In genomic region chr11:62001450-62002178, GRCh38 we compare ENCODE assay signal across 13 cellular contexts. TPM values are rescaled to one million over a fixed set of nuclear protein-coding genes. Genes with fewer than 3 reads are reported as not detected.
DNase-seq lines count a peak whose midpoint lies in the region; ATAC-seq, FAIRE-seq and TF ChIP-seq lines count a peak whose summit lies in the region.
"Had no signal": no experiment of that assay in that cellular context is flagged by ENCODE, and none has a peak within 500 bp of the region (broad histone marks: within the 10 kb centered on the region; RNA-seq: fewer than 3 reads in every experiment).

No MANE protein-coding gene starts in this region.

- peak; percentile 93 for ATAC-seq in HepG2

- POLR2A ChIA-PET in HepG2 (lab: Yijun Ruan, JAX) = interaction anchor here (0.7 to 18.6 kb wide), 12 partner anchors 10 to 97 kb away, joined by 3 to 518 read pairs (median 4); partner anchors contain the start of genes BEST1 and FTH1

- peak in 1 of 2 experiments; percentile 54; a peak in 2 of 4 replicates for TF ChIP-seq POLR2A in HepG2 (IDR thresholded peaks at IDR 0.05; ENCODE audit: insufficient read depth in 1 of 2, low read depth in 2 of 2, low read length in 2 of 2)

- intact Hi-C loops in HepG2 (cut with micrococcal nuclease; ENCODE audit: unreplicated experiment) = loop anchor here (1.0 to 10.0 kb wide), 2 partner anchors 28 to 53 kb away; no protein-coding TSS in a partner anchor

- peak overlapping the region; percentile 38 for H2AFZ ChIP-seq in HepG2 (ENCODE audit: low read length)

- in situ Hi-C loops in HepG2 (cut with HindIII; ENCODE audit: extremely low pct_ligation_motif_present, low pct_unique_long_range_greater_than_20kb) = loop anchor here (5.0 kb wide), 1 partner anchor 34 kb away; the partner anchor contains the start of gene FTH1
- in situ Hi-C loops in KBM-7 (cut with MboI; ENCODE audit: low pct_unique_long_range_greater_than_20kb, low sequenced_read_pairs) = no loop called here

- peaks cover 95% of the 10 kb centered on the region for H3K4me1 ChIP-seq in HepG2 (ENCODE audit: insufficient read depth, low read length)

- TF ChIP-seq EP300 in HepG2 (IDR thresholded peaks at IDR 0.05; ENCODE audit: low read depth in 2 of 2, low read length in 2 of 2) = peak in 1 of 2 experiments; percentile 71; a peak in 2 of 4 replicates
- 0 out of 2 replicates have a peak, but pooled peaks have one; percentile 38 for TF ChIP-seq EP300 in HepG2 (CRISPR knock-in tag; IDR thresholded peaks at IDR 0.05; ENCODE audit: borderline replicate concordance)

- H3K9ac ChIP-seq in HepG2 (ENCODE audit: insufficient read depth, low read depth, low read length) = peak overlapping the region; percentile 75

- peak; percentile 65 for TF ChIP-seq RAD21 in HepG2 (CRISPR knock-in tag; IDR thresholded peaks at IDR 0.05)

- peak; percentile 65 for DNase-seq in LoVo (ENCODE audit: low spot score)
- DNase-seq in chondrocyte (ENCODE audit: low spot score) = no peak
- DNase-seq in HepG2 (ENCODE audit: low spot score) = peak; percentile 91
- DNase-seq in NCI-H2081 (lab: John Stamatoyannopoulos, UW) = no peak
- DNase-seq in GM20000 (ENCODE audit: low spot score) = no peak
- DNase-seq in GF-D8 (lab: John Stamatoyannopoulos, UW) = no peak
- DNase-seq in KBM-7 = no peak
- DNase-seq: effector memory CD4-positive, alpha-beta T cell; NCI-H1048; NCI-H526 treated with DMSO at 0.1 percent for 48 hours had no signal

- 6% methylated on average over 12 of the region's 12 CpGs for WGBS in HepG2 (ENCODE audit: low lambda C conversion rate)

- peaks cover 4% of the 10 kb centered on the region for H3K36me3 Mint-ChIP-seq in chondrocyte (ENCODE audit: low read depth)

- peaks cover 38% of the 10 kb centered on the region for H3K4me1 Mint-ChIP-seq in chondrocyte (ENCODE audit: low read depth)

- no peak overlapping the region for H3K4me3 Mint-ChIP-seq in chondrocyte (ENCODE audit: unreplicated experiment)

- no peaks in the 10 kb centered on the region for H3K36me3 ChIP-seq in HepG2 (replicated peaks in 1 of 2; ENCODE audit: control insufficient read depth in 1 of 2, insufficient read depth in 2 of 2, low read length in 2 of 2)
- H3K36me3 ChIP-seq: adrenal gland, SJSA1 had no signal

- peak overlapping the region in 1 of 3 experiments; percentile 19; a peak in 2 of 6 replicates for H3K4me3 ChIP-seq in HepG2 (replicated peaks in 1 of 3; ENCODE audit: insufficient read depth in 1 of 3, low read depth in 2 of 3, low read length in 3 of 3)
- H3K4me3 ChIP-seq: adrenal gland, SJSA1 had no signal

- no peaks in the 10 kb centered on the region for H3K27me3 ChIP-seq in HepG2 (ENCODE audit: control insufficient read depth in 1 of 2, insufficient read depth in 2 of 2, low read length in 2 of 2)
- H3K27me3 ChIP-seq: adrenal gland, SJSA1 had no signal

- no peaks in the 10 kb centered on the region for H3K27me3 Mint-ChIP-seq in chondrocyte (ENCODE audit: low read depth)

- H3K9me3 ChIP-seq in HepG2 (ENCODE audit: low read length) = peaks cover 9% of the 10 kb centered on the region
- H3K9me3 ChIP-seq: adrenal gland had no signal

- TSS peak; percentile 76 for BruUV-seq in HepG2 (replicated peaks; lab: Mats Ljungman, UMichigan)

- H3K79me2 ChIP-seq in HepG2 (ENCODE audit: insufficient read depth, low read length) = no peaks in the 10 kb centered on the region

- no peak for TF ChIP-seq CTCF in chondrocyte (IDR thresholded peaks at IDR 0.05)
- peak; percentile 44; the same call in 1 of the 2 replicates for TF ChIP-seq CTCF in HepG2 (CRISPR knock-in tag; IDR thresholded peaks at IDR 0.05)
- TF ChIP-seq CTCF in GM20000 (IDR thresholded peaks at IDR 0.05; ENCODE audit: extremely low read depth, missing control alignments) = no peak

- peak overlapping the region; percentile 92 for H3K27ac ChIP-seq in HepG2 (ENCODE audit: extremely low read length, insufficient read depth, low read length)
- peak overlapping the region; percentile 64 for H3K27ac ChIP-seq in temporal lobe (ENCODE audit: low read depth, low read length)
- H3K27ac ChIP-seq: SJSA1 had no signal

- CTCF ChIA-PET in HepG2 (lab: Yijun Ruan, JAX; ENCODE audit: low intra/inter-chr PET ratio, low total read pairs) = interaction anchor here (1.5 kb wide), 1 partner anchor 24 kb away, joined by 4 read pairs; no protein-coding TSS in a partner anchor

- H3K27ac Mint-ChIP-seq in chondrocyte (ENCODE audit: unreplicated experiment) = peak overlapping the region; percentile 62

- no peaks in the 10 kb centered on the region for H4K20me1 ChIP-seq in HepG2 (ENCODE audit: insufficient read depth, low read length)

- FAIRE-seq in HepG2 (lab: Jason Lieb, UNC) = peak; percentile 68

- H3K9me3 Mint-ChIP-seq in chondrocyte (ENCODE audit: low read depth) = peaks cover 10% of the 10 kb centered on the region

- peak overlapping the region; percentile 61 for H3K4me2 ChIP-seq in HepG2 (ENCODE audit: low read depth, low read length)

TF ChIP-seq in HepG2, 621 proteins besides CTCF, POLR2A, EP300 and RAD21 (continues in another document):
- TF ChIP-seq SMAD9 (CRISPR knock-in tag; IDR thresholded peaks at IDR 0.05) (no peak), ZNF558 (CRISPR knock-in tag; IDR thresholded peaks at IDR 0.05; ENCODE audit: borderline replicate concordance) (no peak), GABPA (IDR thresholded peaks at IDR 0.05; ENCODE audit: low read depth, low read length) (no peak), GABPA (CRISPR knock-in tag; IDR thresholded peaks at IDR 0.05; ENCODE audit: low read depth) (peak; percentile 53), SAP130 (CRISPR knock-in tag; IDR thresholded peaks at IDR 0.05; ENCODE audit: low read depth) (peak; percentile 64), REXO4 (CRISPR knock-in tag; IDR thresholded peaks at IDR 0.05; ENCODE audit: borderline replicate concordance) (no peak)

RNA-seq across cellular contexts. Expression of gene FTH1, which starts 34.2 kb away (rescaled TPM):
- 3,793 to 4,450 TPM (median 3,807 TPM) in 3 replicates for total RNA-seq in chondrocyte
- total RNA-seq in HepG2 (2016; rRNA removed; fragmentation: Illumina TruSeq; extraction: Trizol) = 544 and 607 TPM in 2 replicates
- total RNA-seq in HepG2 (2016; cell fraction: cytosol; rRNA removed; fragmentation: Illumina TruSeq; extraction: Trizol; ENCODE audit: low read depth) = 3,105 and 3,667 TPM in 2 replicates
- total RNA-seq in HepG2 (2016; cell fraction: insoluble cytoplasmic fraction; rRNA removed; fragmentation: Illumina TruSeq; extraction: Trizol) = 481 and 554 TPM in 2 replicates
- 4,411 and 4,459 TPM in 2 replicates for total RNA-seq in HepG2 (2016; cell fraction: membrane; rRNA removed; fragmentation: Illumina TruSeq; extraction: Trizol)
- total RNA-seq in HepG2 (2016; cell fraction: nucleus; rRNA removed; fragmentation: Illumina TruSeq; extraction: Trizol) = 460 and 546 TPM in 2 replicates
- polyA plus RNA-seq in HepG2 (2011; rRNA removed) = 760 and 802 TPM in 2 replicates
- 904 and 962 TPM in 2 replicates for polyA plus RNA-seq in HepG2 (2011; cell fraction: cytosol; rRNA removed)
- polyA plus RNA-seq in HepG2 (2011; cell fraction: nucleus; rRNA removed) = 547 and 633 TPM in 2 replicates
- 4,160 and 4,286 TPM in 2 replicates for polyA plus RNA-seq in HepG2 (2012)
- polyA plus RNA-seq in HepG2 (2016; cell fraction: cytosol; fragmentation: Illumina TruSeq; extraction: Trizol; ENCODE audit: low read depth) = 74,852 and 83,301 TPM in 2 replicates
- 2,697 and 2,813 TPM in 2 replicates for polyA plus RNA-seq in HepG2 (2016; cell fraction: insoluble cytoplasmic fraction; fragmentation: Illumina TruSeq; extraction: Trizol; ENCODE audit: low read depth)
- 37,583 and 39,786 TPM in 2 replicates for polyA plus RNA-seq in HepG2 (2016; cell fraction: membrane; fragmentation: Illumina TruSeq; extraction: Trizol; ENCODE audit: low read depth)
- 2,546 and 3,012 TPM in 2 replicates for polyA plus RNA-seq in HepG2 (2016; cell fraction: nucleus; fragmentation: Illumina TruSeq; extraction: Trizol; ENCODE audit: insufficient read depth, low read depth)
- 361 and 877 TPM in 2 replicates for polyA minus RNA-seq in HepG2 (2011; rRNA and poly(A)+ RNA removed; ENCODE audit: low replicate concordance)
- polyA minus RNA-seq in HepG2 (2011; cell fraction: cytosol; rRNA and poly(A)+ RNA removed) = 693 and 773 TPM in 2 replicates
- 191 and 263 TPM in 2 replicates for polyA minus RNA-seq in HepG2 (2011; cell fraction: nucleus; rRNA and poly(A)+ RNA removed)
- total RNA-seq in temporal lobe = 649 TPM

RNA-seq across cellular contexts. Expression of gene BEST1, which starts 51.5 kb away (rescaled TPM):
- total RNA-seq in chondrocyte (1.3 to 4.5 TPM (median 2.8 TPM) in 3 replicates), HepG2 (2016; rRNA removed; fragmentation: Illumina TruSeq; extraction: Trizol) (0.09 TPM in 1 of 2 replicates, not detected in the other), temporal lobe (0.49 TPM)
- total RNA-seq in HepG2 (2016; cell fraction: cytosol; rRNA removed; fragmentation: Illumina TruSeq; extraction: Trizol; ENCODE audit: low read depth) = 0.09 and 0.10 TPM in 2 replicates
- total RNA-seq in HepG2 (2016; cell fraction: insoluble cytoplasmic fraction; rRNA removed; fragmentation: Illumina TruSeq; extraction: Trizol) = 0.09 TPM in 1 of 2 replicates, not detected in the other
- 0.06 and 0.07 TPM in 2 replicates for total RNA-seq in HepG2 (2016; cell fraction: membrane; rRNA removed; fragmentation: Illumina TruSeq; extraction: Trizol)
- total RNA-seq in HepG2 (2016; cell fraction: nucleus; rRNA removed; fragmentation: Illumina TruSeq; extraction: Trizol) = 0.13 and 0.16 TPM in 2 replicates
- 0.65 and 2.3 TPM in 2 replicates for polyA plus RNA-seq in HepG2 (2011; rRNA removed)
- polyA plus RNA-seq in HepG2 (2011; cell fraction: cytosol; rRNA removed) = 0.24 and 0.96 TPM in 2 replicates
- 2.9 and 8.0 TPM in 2 replicates for polyA plus RNA-seq in HepG2 (2011; cell fraction: nucleus; rRNA removed)
- 1.1 and 1.9 TPM in 2 replicates for polyA plus RNA-seq in HepG2 (2012)
- polyA plus RNA-seq in HepG2 (2016; cell fraction: cytosol; fragmentation: Illumina TruSeq; extraction: Trizol; ENCODE audit: low read depth) = 1.3 and 1.4 TPM in 2 replicates
- polyA plus RNA-seq in HepG2 (2016; cell fraction: insoluble cytoplasmic fraction; fragmentation: Illumina TruSeq; extraction: Trizol; ENCODE audit: low read depth) = 0.07 TPM in 1 of 2 replicates, not detected in the other
- polyA plus RNA-seq in HepG2 (2016; cell fraction: membrane; fragmentation: Illumina TruSeq; extraction: Trizol; ENCODE audit: low read depth) = 0.37 and 0.43 TPM in 2 replicates
- not detected in 2 replicates for polyA plus RNA-seq in HepG2 (2016; cell fraction: nucleus; fragmentation: Illumina TruSeq; extraction: Trizol; ENCODE audit: insufficient read depth, low read depth)
- 0.28 and 1.6 TPM in 2 replicates for polyA minus RNA-seq in HepG2 (2011; rRNA and poly(A)+ RNA removed; ENCODE audit: low replicate concordance)
- polyA minus RNA-seq in HepG2 (2011; cell fraction: cytosol; rRNA and poly(A)+ RNA removed) = 0.44 and 0.79 TPM in 2 replicates
- polyA minus RNA-seq in HepG2 (2011; cell fraction: nucleus; rRNA and poly(A)+ RNA removed) = 1.7 and 6.0 TPM in 2 replicates

Comparison
In these comparisons a context has a peak if more than half of its experiments do, and no peak if none do; other contexts are left out.
1. DNase-seq: peak in LoVo (single experiment) and HepG2 (single experiment); none in chondrocyte (single experiment), NCI-H2081 (0 of 2), GM20000 (single experiment), GF-D8 (single experiment) and KBM-7 (single experiment).